ENCODE assay signal across 1 cellular context in the genomic region with DNA sequence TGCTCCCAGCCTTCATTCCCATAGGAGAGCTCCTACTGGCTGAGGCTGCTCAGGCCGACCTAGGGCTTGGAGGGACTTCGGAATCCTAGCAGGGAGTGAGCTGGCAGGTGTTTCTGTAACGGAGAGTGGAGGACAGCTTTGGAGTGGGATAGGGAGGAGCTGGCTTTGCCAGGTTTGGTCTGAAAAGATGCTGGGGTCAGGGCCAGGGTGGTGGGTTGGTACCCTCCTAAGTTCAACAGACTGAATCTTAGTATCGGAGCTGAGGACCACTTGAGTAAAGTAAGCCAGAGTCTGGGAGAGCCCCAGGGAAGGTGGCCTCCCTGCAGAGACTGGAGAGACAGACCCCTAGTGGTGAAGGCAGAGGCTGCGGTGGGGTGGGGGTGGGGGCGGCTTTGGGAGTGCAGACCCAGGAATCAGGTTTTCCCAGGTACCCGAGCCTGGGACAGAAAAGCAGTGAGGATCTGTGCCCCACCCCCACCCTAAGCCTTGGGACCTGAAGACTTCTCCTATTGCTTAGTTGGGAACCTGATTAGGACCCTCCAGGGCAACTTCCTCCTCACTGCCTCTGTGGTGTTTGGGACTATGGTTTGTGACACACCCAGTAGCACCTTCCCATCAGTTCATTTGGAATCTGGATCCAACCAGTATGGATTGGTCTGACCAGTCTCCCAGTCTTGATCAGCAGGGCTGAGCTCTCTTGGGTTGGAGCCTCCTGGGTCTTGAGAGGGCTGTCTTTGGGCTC.
TF ChIP-seq lines count a peak whose summit lies in the region.

No MANE protein-coding gene starts in this region.

TF ChIP-seq in HepG2, 621 proteins besides CTCF, POLR2A, EP300 and RAD21 (continued from another document and continues in another):
- TF ChIP-seq, protein P1, sequence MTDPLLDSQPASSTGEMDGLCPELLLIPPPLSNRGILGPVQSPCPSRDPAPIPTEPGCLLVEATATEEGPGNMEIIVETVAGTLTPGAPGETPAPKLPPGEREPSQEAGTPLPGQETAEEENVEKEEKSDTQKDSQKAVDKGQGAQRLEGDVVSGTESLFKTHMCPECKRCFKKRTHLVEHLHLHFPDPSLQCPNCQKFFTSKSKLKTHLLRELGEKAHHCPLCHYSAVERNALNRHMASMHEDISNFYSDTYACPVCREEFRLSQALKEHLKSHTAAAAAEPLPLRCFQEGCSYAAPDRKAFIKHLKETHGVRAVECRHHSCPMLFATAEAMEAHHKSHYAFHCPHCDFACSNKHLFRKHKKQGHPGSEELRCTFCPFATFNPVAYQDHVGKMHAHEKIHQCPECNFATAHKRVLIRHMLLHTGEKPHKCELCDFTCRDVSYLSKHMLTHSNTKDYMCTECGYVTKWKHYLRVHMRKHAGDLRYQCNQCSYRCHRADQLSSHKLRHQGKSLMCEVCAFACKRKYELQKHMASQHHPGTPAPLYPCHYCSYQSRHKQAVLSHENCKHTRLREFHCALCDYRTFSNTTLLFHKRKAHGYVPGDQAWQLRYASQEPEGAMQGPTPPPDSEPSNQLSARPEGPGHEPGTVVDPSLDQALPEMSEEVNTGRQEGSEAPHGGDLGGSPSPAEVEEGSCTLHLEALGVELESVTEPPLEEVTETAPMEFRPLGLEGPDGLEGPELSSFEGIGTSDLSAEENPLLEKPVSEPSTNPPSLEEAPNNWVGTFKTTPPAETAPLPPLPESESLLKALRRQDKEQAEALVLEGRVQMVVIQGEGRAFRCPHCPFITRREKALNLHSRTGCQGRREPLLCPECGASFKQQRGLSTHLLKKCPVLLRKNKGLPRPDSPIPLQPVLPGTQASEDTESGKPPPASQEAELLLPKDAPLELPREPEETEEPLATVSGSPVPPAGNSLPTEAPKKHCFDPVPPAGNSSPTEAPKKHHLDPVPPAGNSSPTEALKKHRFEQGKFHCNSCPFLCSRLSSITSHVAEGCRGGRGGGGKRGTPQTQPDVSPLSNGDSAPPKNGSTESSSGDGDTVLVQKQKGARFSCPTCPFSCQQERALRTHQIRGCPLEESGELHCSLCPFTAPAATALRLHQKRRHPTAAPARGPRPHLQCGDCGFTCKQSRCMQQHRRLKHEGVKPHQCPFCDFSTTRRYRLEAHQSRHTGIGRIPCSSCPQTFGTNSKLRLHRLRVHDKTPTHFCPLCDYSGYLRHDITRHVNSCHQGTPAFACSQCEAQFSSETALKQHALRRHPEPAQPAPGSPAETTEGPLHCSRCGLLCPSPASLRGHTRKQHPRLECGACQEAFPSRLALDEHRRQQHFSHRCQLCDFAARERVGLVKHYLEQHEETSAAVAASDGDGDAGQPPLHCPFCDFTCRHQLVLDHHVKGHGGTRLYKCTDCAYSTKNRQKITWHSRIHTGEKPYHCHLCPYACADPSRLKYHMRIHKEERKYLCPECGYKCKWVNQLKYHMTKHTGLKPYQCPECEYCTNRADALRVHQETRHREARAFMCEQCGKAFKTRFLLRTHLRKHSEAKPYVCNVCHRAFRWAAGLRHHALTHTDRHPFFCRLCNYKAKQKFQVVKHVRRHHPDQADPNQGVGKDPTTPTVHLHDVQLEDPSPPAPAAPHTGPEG (CRISPR knock-in tag; IDR thresholded peaks at IDR 0.05): no peak
- TF ChIP-seq ZNF569 (CRISPR knock-in tag; IDR thresholded peaks at IDR 0.05; ENCODE audit: borderline replicate concordance) (no peak), EZH2 (conservative IDR thresholded peaks at IDR 0.05; ENCODE audit: low read depth, low read length) (no peak), CHCHD3 (CRISPR knock-in tag; IDR thresholded peaks at IDR 0.05) (no peak), ZNF543 (CRISPR knock-in tag; IDR thresholded peaks at IDR 0.05) (no peak), POGZ (CRISPR knock-in tag; IDR thresholded peaks at IDR 0.05) (no peak), ZNF180 (CRISPR knock-in tag; IDR thresholded peaks at IDR 0.05; ENCODE audit: borderline replicate concordance, low read depth) (no peak), PCBP1 (IDR thresholded peaks at IDR 0.05; ENCODE audit: borderline replicate concordance, low read depth, low read length) (no peak), ZNF761 (CRISPR knock-in tag; conservative IDR thresholded peaks at IDR 0.05) (no peak), SP2 (CRISPR knock-in tag; IDR thresholded peaks at IDR 0.05) (no peak), TFDP2 (CRISPR knock-in tag; IDR thresholded peaks at IDR 0.05) (no peak), DPF2 (CRISPR knock-in tag; IDR thresholded peaks at IDR 0.05; ENCODE audit: borderline replicate concordance, low read depth) (no peak), MAF1 (CRISPR knock-in tag; IDR thresholded peaks at IDR 0.05; ENCODE audit: borderline replicate concordance) (no peak), THAP8 (CRISPR knock-in tag; IDR thresholded peaks at IDR 0.05; ENCODE audit: borderline replicate concordance) (no peak), MTA3 (CRISPR knock-in tag; IDR thresholded peaks at IDR 0.05) (no peak), GFI1 (CRISPR knock-in tag; IDR thresholded peaks at IDR 0.05; ENCODE audit: borderline replicate concordance) (no peak), ZNF615 (CRISPR knock-in tag; IDR thresholded peaks at IDR 0.05; ENCODE audit: borderline replicate concordance) (no peak), DNMT1 (CRISPR knock-in tag; IDR thresholded peaks at IDR 0.05) (no peak), FOXK1 (CRISPR knock-in tag; IDR thresholded peaks at IDR 0.05; ENCODE audit: borderline replicate concordance, low read depth) (no peak), ZC3H4 (CRISPR knock-in tag; IDR thresholded peaks at IDR 0.05; ENCODE audit: borderline replicate concordance) (no peak), PLRG1 (conservative IDR thresholded peaks at IDR 0.05) (no peak), ZNF800 (CRISPR knock-in tag; IDR thresholded peaks at IDR 0.05) (no peak), AHDC1 (CRISPR knock-in tag; IDR thresholded peaks at IDR 0.05; ENCODE audit: borderline replicate concordance) (no peak), RFX3 (CRISPR knock-in tag; IDR thresholded peaks at IDR 0.05) (no peak), ZNF839 (CRISPR knock-in tag; IDR thresholded peaks at IDR 0.05; ENCODE audit: borderline replicate concordance) (no peak), XRCC5 (optimal IDR thresholded peaks at IDR 0.05; ENCODE audit: low read length) (peak; percentile 63), TP53 (CRISPR knock-in tag; conservative IDR thresholded peaks at IDR 0.05) (no peak), ZBTB1 (CRISPR knock-in tag; IDR thresholded peaks at IDR 0.05; ENCODE audit: borderline replicate concordance) (no peak), ZNF468 (CRISPR knock-in tag; IDR thresholded peaks at IDR 0.05) (no peak)
- TF ChIP-seq, protein P2, sequence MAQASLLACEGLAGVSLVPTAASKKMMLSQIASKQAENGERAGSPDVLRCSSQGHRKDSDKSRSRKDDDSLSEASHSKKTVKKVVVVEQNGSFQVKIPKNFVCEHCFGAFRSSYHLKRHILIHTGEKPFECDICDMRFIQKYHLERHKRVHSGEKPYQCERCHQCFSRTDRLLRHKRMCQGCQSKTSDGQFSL (CRISPR knock-in tag; IDR thresholded peaks at IDR 0.05): no peak
- TF ChIP-seq, protein P3, sequence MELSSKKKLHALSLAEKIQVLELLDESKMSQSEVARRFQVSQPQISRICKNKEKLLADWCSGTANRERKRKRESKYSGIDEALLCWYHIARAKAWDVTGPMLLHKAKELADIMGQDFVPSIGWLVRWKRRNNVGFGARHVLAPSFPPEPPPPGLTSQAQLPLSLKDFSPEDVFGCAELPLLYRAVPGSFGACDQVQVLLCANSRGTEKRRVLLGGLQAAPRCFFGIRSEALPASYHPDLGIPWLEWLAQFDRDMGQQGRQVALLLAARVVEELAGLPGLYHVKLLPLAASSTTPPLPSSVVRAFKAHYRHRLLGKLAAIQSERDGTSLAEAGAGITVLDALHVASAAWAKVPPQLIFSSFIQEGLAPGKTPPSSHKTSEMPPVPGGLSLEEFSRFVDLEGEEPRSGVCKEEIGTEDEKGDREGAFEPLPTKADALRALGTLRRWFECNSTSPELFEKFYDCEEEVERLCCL (CRISPR knock-in tag; IDR thresholded peaks at IDR 0.05; ENCODE audit: borderline replicate concordance): no peak
- TF ChIP-seq, protein P4, sequence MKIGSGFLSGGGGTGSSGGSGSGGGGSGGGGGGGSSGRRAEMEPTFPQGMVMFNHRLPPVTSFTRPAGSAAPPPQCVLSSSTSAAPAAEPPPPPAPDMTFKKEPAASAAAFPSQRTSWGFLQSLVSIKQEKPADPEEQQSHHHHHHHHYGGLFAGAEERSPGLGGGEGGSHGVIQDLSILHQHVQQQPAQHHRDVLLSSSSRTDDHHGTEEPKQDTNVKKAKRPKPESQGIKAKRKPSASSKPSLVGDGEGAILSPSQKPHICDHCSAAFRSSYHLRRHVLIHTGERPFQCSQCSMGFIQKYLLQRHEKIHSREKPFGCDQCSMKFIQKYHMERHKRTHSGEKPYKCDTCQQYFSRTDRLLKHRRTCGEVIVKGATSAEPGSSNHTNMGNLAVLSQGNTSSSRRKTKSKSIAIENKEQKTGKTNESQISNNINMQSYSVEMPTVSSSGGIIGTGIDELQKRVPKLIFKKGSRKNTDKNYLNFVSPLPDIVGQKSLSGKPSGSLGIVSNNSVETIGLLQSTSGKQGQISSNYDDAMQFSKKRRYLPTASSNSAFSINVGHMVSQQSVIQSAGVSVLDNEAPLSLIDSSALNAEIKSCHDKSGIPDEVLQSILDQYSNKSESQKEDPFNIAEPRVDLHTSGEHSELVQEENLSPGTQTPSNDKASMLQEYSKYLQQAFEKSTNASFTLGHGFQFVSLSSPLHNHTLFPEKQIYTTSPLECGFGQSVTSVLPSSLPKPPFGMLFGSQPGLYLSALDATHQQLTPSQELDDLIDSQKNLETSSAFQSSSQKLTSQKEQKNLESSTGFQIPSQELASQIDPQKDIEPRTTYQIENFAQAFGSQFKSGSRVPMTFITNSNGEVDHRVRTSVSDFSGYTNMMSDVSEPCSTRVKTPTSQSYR (CRISPR knock-in tag; IDR thresholded peaks at IDR 0.05; ENCODE audit: borderline replicate concordance): peak; percentile 77
